ENCODE assay signal across 8 cellular contexts in the genomic region with DNA sequence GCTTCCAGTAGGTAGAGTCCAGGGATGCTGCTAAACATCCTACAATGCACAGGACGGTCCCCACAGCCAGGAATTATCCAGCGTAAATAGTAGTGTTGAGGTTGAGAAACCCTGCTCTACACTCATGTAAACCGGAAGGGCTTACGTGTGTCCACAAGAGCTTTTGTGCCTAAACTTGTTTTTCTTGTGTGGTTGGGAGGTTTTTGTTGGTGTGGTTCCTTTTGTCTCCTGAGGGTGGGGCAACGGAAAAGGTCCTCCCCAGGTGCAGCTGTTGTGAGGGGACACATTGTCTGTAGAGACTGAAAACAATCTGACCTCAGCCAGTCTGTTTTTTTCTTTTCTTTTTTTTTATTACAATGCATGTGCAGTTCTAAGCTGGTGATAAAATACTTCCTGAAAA.
DNase-seq lines count a peak whose midpoint lies in the region; ATAC-seq lines count a peak whose summit lies in the region.

No MANE protein-coding gene starts in this region.

- no peaks in the 10 kb centered on the region for H3K27me3 ChIP-seq in MG63

- no peaks in the 10 kb centered on the region for H3K27me3 Mint-ChIP-seq in activated CD8-positive, alpha-beta T cell treated with anti-CD3 and anti-CD28 coated beads, Interleukin-2, amount 10 ng/mL, durations not matched to agents 7 days and 5 days (ENCODE audit: low read depth)
- H3K27me3 Mint-ChIP-seq in stimulated activated memory B cell treated with anti-CD40 and anti-IgM and Interleukin-4, amounts not matched to agents 10 μg/mL and 1 μg/mL and 100 μg/mL, for 72 hours: no peaks in the 10 kb centered on the region

- peak overlapping the region; percentile 70 for H3K27ac Mint-ChIP-seq in activated CD8-positive, alpha-beta T cell treated with anti-CD3 and anti-CD28 coated beads, Interleukin-2, amount 10 ng/mL, durations not matched to agents 7 days and 5 days
- H3K27ac Mint-ChIP-seq in stimulated activated memory B cell treated with anti-CD40 and anti-IgM and Interleukin-4, amounts not matched to agents 10 μg/mL and 1 μg/mL and 100 μg/mL, for 72 hours: peak overlapping the region; percentile 75

- CTCF ChIA-PET in activated CD8-positive, alpha-beta T cell treated with anti-CD3 and anti-CD28 coated beads, Interleukin-2, amount 10 ng/mL, durations not matched to agents 7 days and 5 days (lab: Charles Lee): interaction anchor here (0.9 to 2.2 kb wide), 11 partner anchors 15 to 230 kb away, joined by 3 to 11 read pairs (median 4); no protein-coding TSS in a partner anchor

- H3K9me3 ChIP-seq in MG63: no peaks in the 10 kb centered on the region

- peak; percentile 58 for ATAC-seq in HG03139 (IDR thresholded peaks at IDR 0.05; ENCODE audit: unreplicated experiment)
- peak; percentile 88 for ATAC-seq in activated CD8-positive, alpha-beta T cell treated with anti-CD3 and anti-CD28 coated beads, Interleukin-2, amount 10 ng/mL, durations not matched to agents 7 days and 5 days
- ATAC-seq in stimulated activated memory B cell treated with anti-CD40 and anti-IgM and Interleukin-4, amounts not matched to agents 10 μg/mL and 1 μg/mL and 100 μg/mL, for 72 hours: peak; percentile 80

- H3K9me3 Mint-ChIP-seq in activated CD8-positive, alpha-beta T cell treated with anti-CD3 and anti-CD28 coated beads, Interleukin-2, amount 10 ng/mL, durations not matched to agents 7 days and 5 days (ENCODE audit: insufficient read depth): no peaks in the 10 kb centered on the region
- H3K9me3 Mint-ChIP-seq in stimulated activated memory B cell treated with anti-CD40 and anti-IgM and Interleukin-4, amounts not matched to agents 10 μg/mL and 1 μg/mL and 100 μg/mL, for 72 hours: no peaks in the 10 kb centered on the region

- H3K4me3 ChIP-seq in MG63: no peak overlapping the region

- no peaks in the 10 kb centered on the region for H3K36me3 ChIP-seq in MG63

- peak; percentile 7 to 14 for DNase-seq in activated CD8-positive, alpha-beta memory T cell treated with anti-CD3 and anti-CD28 coated beads for 1 hour (ENCODE audit: extremely low read depth in 1 of 2, low read depth in 1 of 2)
- DNase-seq in activated CD8-positive, alpha-beta memory T cell treated with anti-CD3 and anti-CD28 coated beads, Interleukin-2, amount 50 U/mL, for 4 hours: no peak
- peak; percentile 71 for DNase-seq in activated CD8-positive, alpha-beta T cell treated with anti-CD3 and anti-CD28 coated beads, Interleukin-2, amount 10 ng/mL, durations not matched to agents 7 days and 5 days
- DNase-seq in posterior vena cava (ENCODE audit: low spot score) (no peak), NCI-H1436 treated with DMSO at 0.1 percent for 48 hours (lab: John Stamatoyannopoulos, UW) (no peak), MG63 (no peak)

- intact Hi-C loops in posterior vena cava (cut with DNase I): no loop called here

- H3K4me3 Mint-ChIP-seq in activated CD8-positive, alpha-beta T cell treated with anti-CD3 and anti-CD28 coated beads, Interleukin-2, amount 10 ng/mL, durations not matched to agents 7 days and 5 days: no peak overlapping the region
- no peak overlapping the region for H3K4me3 Mint-ChIP-seq in stimulated activated memory B cell treated with anti-CD40 and anti-IgM and Interleukin-4, amounts not matched to agents 10 μg/mL and 1 μg/mL and 100 μg/mL, for 72 hours

- POLR2A ChIA-PET in activated CD8-positive, alpha-beta T cell treated with anti-CD3 and anti-CD28 coated beads, Interleukin-2, amount 10 ng/mL, durations not matched to agents 7 days and 5 days (lab: Charles Lee): interaction anchor here (1.1 to 1.7 kb wide), 3 partner anchors 53 to 73 kb away, joined by 3 to 4 read pairs (median 3); a partner anchor contains a TSS

- peaks cover 47% of the 10 kb centered on the region for H3K4me1 Mint-ChIP-seq in activated CD8-positive, alpha-beta T cell treated with anti-CD3 and anti-CD28 coated beads, Interleukin-2, amount 10 ng/mL, durations not matched to agents 7 days and 5 days (ENCODE audit: low read depth)
- peaks cover 90% of the 10 kb centered on the region for H3K4me1 Mint-ChIP-seq in stimulated activated memory B cell treated with anti-CD40 and anti-IgM and Interleukin-4, amounts not matched to agents 10 μg/mL and 1 μg/mL and 100 μg/mL, for 72 hours

- peaks cover 11% of the 10 kb centered on the region for H3K36me3 Mint-ChIP-seq in activated CD8-positive, alpha-beta T cell treated with anti-CD3 and anti-CD28 coated beads, Interleukin-2, amount 10 ng/mL, durations not matched to agents 7 days and 5 days (ENCODE audit: low read depth)
- H3K36me3 Mint-ChIP-seq in stimulated activated memory B cell treated with anti-CD40 and anti-IgM and Interleukin-4, amounts not matched to agents 10 μg/mL and 1 μg/mL and 100 μg/mL, for 72 hours: peaks cover 15% of the 10 kb centered on the region

Comparison
In these comparisons a context has a peak if more than half of its experiments do, and no peak if none do; other contexts are left out.
1. DNase-seq: peak in activated CD8-positive, alpha-beta memory T cell treated with anti-CD3 and anti-CD28 coated beads for 1 hour (2 of 2) and activated CD8-positive, alpha-beta T cell treated with anti-CD3 and anti-CD28 coated beads, Interleukin-2, amount 10 ng/mL, durations not matched to agents 7 days and 5 days (single experiment); none in activated CD8-positive, alpha-beta memory T cell treated with anti-CD3 and anti-CD28 coated beads, Interleukin-2, amount 50 U/mL, for 4 hours (single experiment), posterior vena cava (single experiment), NCI-H1436 treated with DMSO at 0.1 percent for 48 hours (single experiment) and MG63 (single experiment).
2. Peak in every context shown above with its lines, with median percentiles within 50 percentile points of each other: ATAC-seq.